ENCODE assay signal across 17 cellular contexts in the genomic region with DNA sequence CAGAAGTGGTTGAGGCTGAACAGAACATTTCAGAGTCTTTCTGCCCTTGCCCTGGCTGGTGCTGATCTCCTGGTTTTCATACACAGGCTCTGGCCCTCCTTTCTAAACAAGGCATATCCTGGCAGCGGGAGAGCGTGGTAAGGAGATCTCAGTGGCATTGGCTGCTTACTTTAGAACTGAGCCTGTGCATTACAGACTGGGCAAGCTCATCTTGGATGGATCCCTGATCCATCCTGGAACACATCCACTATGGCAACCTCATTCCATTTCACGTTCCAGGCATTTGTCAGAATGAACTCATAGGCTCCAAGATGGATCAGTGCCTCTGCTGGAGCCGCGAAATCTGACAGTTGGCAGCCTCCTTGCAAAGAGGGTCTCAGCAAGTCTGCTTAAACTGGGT.
DNase-seq lines count a peak whose midpoint lies in the region; ATAC-seq and TF ChIP-seq lines count a peak whose summit lies in the region.
"Had no signal": no experiment of that assay in that cellular context is flagged by ENCODE, and none has a peak within 500 bp of the region (broad histone marks: within the 10 kb centered on the region; RNA-seq: fewer than 3 reads in every experiment).

No MANE protein-coding gene starts in this region.

- H3F3A ChIP-seq in MM.1S (ENCODE audit: insufficient read depth, low read length), result no peaks in the 10 kb centered on the region

- DNase-seq in G401 (ENCODE audit: low spot score), result peak; percentile 89
- DNase-seq in SJCRH30, result peak; percentile 17 to 20
- peak; percentile 64 for DNase-seq in fibroblast of gingiva (ENCODE audit: low read depth)
- DNase-seq in activated CD8-positive, alpha-beta T cell treated with anti-CD3 and anti-CD28 coated beads for 36 hours, result no peak
- DNase-seq in MM.1S, result no peak
- DNase-seq in posterior cingulate gyrus, result no peak
- DNase-seq: CD8-positive, alpha-beta memory T cell; DMS79; NCI-H1694 treated with DMSO at 0.1 percent for 48 hours; NCI-H510A treated with DMSO at 0.1 percent for 48 hours; PC-9 had no signal

- no peaks in the 10 kb centered on the region for H3K79me2 ChIP-seq in MM.1S (ENCODE audit: low read length)

- H3K27me3 Mint-ChIP-seq in activated CD8-positive, alpha-beta T cell treated with anti-CD3 and anti-CD28 coated beads for 36 hours, result peaks cover 4% of the 10 kb centered on the region

- no peaks in the 10 kb centered on the region for H4K20me1 ChIP-seq in MM.1S (ENCODE audit: insufficient read depth, low read length)
- H4K20me1 ChIP-seq: BLaER1 treated with 17β-estradiol and CSF1 and Interleukin-3, amounts not matched to agents 10 nM and 100 nM had no signal

- POLR2A ChIA-PET in activated CD8-positive, alpha-beta T cell treated with anti-CD3 and anti-CD28 coated beads for 36 hours (lab: Charles Lee), result no interaction called here

- H3K4me3 ChIP-seq in SJCRH30, result no peak overlapping the region
- H3K4me3 ChIP-seq in skeletal muscle tissue (ENCODE audit: low read length in 3 of 3), result peak overlapping the region in 1 of 3 donors; percentile 52
- no peak overlapping the region for H3K4me3 ChIP-seq in MM.1S (ENCODE audit: low read length)
- H3K4me3 ChIP-seq: A549; BLaER1 treated with 17β-estradiol and CSF1 and Interleukin-3, amounts not matched to agents 10 nM and 100 nM; K562; PC-9; SJSA1 had no signal

- H3K9ac ChIP-seq in skeletal muscle tissue (ENCODE audit: low read depth in 1 of 3, low read length in 3 of 3) (peak overlapping the region in 1 of 3 donors; percentile 20), MM.1S (ENCODE audit: low read length) (no peak overlapping the region)
- H3K9ac ChIP-seq: BLaER1 treated with 17β-estradiol and CSF1 and Interleukin-3, amounts not matched to agents 10 nM and 100 nM had no signal

- no peak overlapping the region for H3K27ac Mint-ChIP-seq in activated CD8-positive, alpha-beta T cell treated with anti-CD3 and anti-CD28 coated beads for 36 hours

- H3K27me3 ChIP-seq in SJCRH30 (no peaks in the 10 kb centered on the region), skeletal muscle tissue (ENCODE audit: control insufficient read depth in 3 of 3, insufficient read depth in 3 of 3, low read length in 3 of 3) (peaks cover 0 to 3% (median 0%) of the 10 kb centered on the region in 3 donors), MM.1S (replicated peaks; ENCODE audit: insufficient read depth, low read length) (no peaks in the 10 kb centered on the region)
- H3K27me3 ChIP-seq: BLaER1 treated with 17β-estradiol and CSF1 and Interleukin-3, amounts not matched to agents 10 nM and 100 nM; SJSA1 had no signal

- H3K36me3 Mint-ChIP-seq in activated CD8-positive, alpha-beta T cell treated with anti-CD3 and anti-CD28 coated beads for 36 hours (ENCODE audit: low read depth), result no peaks in the 10 kb centered on the region
- H3K36me3 Mint-ChIP-seq: CD8-positive, alpha-beta memory T cell had no signal

- CTCF ChIA-PET in activated CD8-positive, alpha-beta T cell treated with anti-CD3 and anti-CD28 coated beads for 36 hours (lab: Charles Lee), result interaction anchor here (1.1 to 1.2 kb wide), 2 partner anchors 10 to 597 kb away, joined by 3 read pairs; no protein-coding TSS in a partner anchor

- H3K27ac ChIP-seq in SJCRH30 (peak overlapping the region; percentile 44), skeletal muscle tissue (ENCODE audit: low read depth, low read length) (peak overlapping the region; percentile 5), MM.1S (ENCODE audit: low read length) (no peak overlapping the region)
- H3K27ac ChIP-seq: A549; BLaER1 treated with 17β-estradiol and CSF1 and Interleukin-3, amounts not matched to agents 10 nM and 100 nM; PC-9; RWPE1; SJSA1 had no signal

- in situ Hi-C loops in G401 (cut with HindIII; ENCODE audit: low sequenced_read_pairs), result no loop called here

- no peak overlapping the region for H3K4me3 Mint-ChIP-seq in activated CD8-positive, alpha-beta T cell treated with anti-CD3 and anti-CD28 coated beads for 36 hours
- H3K4me3 Mint-ChIP-seq: CD8-positive, alpha-beta memory T cell had no signal

- H3K4me1 Mint-ChIP-seq in activated CD8-positive, alpha-beta T cell treated with anti-CD3 and anti-CD28 coated beads for 36 hours (ENCODE audit: low read depth), result no peaks in the 10 kb centered on the region
- H3K4me1 Mint-ChIP-seq: CD8-positive, alpha-beta memory T cell had no signal

- H2AFZ ChIP-seq in MM.1S (ENCODE audit: low read length), result no peak overlapping the region
- H2AFZ ChIP-seq: PC-9 had no signal

- H3K9me3 ChIP-seq in SJCRH30 (replicated peaks) (no peaks in the 10 kb centered on the region), skeletal muscle tissue (ENCODE audit: control insufficient read depth in 3 of 3, low read length in 3 of 3) (no peaks in the 10 kb centered on the region), MM.1S (replicated peaks; ENCODE audit: insufficient read depth, low read length) (no peaks in the 10 kb centered on the region)
- H3K9me3 ChIP-seq: A549; BLaER1 treated with 17β-estradiol and CSF1 and Interleukin-3, amounts not matched to agents 10 nM and 100 nM; SJSA1 had no signal

- H3K9me2 ChIP-seq in MM.1S (replicated peaks; ENCODE audit: insufficient read depth, low read length), result no peaks in the 10 kb centered on the region

- no peak overlapping the region for H3K4me2 ChIP-seq in MM.1S (ENCODE audit: low read depth, low read length)
- H3K4me2 ChIP-seq: A549, PC-9 had no signal

- no peak for ATAC-seq in activated CD8-positive, alpha-beta T cell treated with anti-CD3 and anti-CD28 coated beads for 36 hours
- ATAC-seq: A549, K562 had no signal

- intact Hi-C loops in activated CD8-positive, alpha-beta T cell treated with anti-CD3 and anti-CD28 coated beads for 36 hours (cut with micrococcal nuclease), result no loop called here
- intact Hi-C loops in posterior cingulate gyrus (cut with DNase I), result no loop called here

- TF ChIP-seq CTCF in activated CD8-positive, alpha-beta T cell treated with anti-CD3 and anti-CD28 coated beads for 36 hours (IDR thresholded peaks at IDR 0.05), result no peak
- no peak for TF ChIP-seq CTCF in MM.1S (IDR thresholded peaks at IDR 0.05; ENCODE audit: low read length)

- H3K9me3 Mint-ChIP-seq in activated CD8-positive, alpha-beta T cell treated with anti-CD3 and anti-CD28 coated beads for 36 hours, result no peaks in the 10 kb centered on the region
- H3K9me3 Mint-ChIP-seq: CD8-positive, alpha-beta memory T cell had no signal

- H3K4me1 ChIP-seq in SJCRH30 (peaks cover 18% of the 10 kb centered on the region), skeletal muscle tissue (ENCODE audit: control insufficient read depth in 3 of 3, insufficient read depth in 3 of 3, low read length in 3 of 3) (peaks cover 15 to 26% (median 25%) of the 10 kb centered on the region in 3 donors), MM.1S (ENCODE audit: low read length) (no peaks in the 10 kb centered on the region)
- H3K4me1 ChIP-seq: SJSA1 had no signal

- no peaks in the 10 kb centered on the region for H3K36me3 ChIP-seq in SJCRH30
- H3K36me3 ChIP-seq in skeletal muscle tissue (ENCODE audit: control insufficient read depth in 3 of 3, insufficient read depth in 3 of 3, low read length in 3 of 3), result no peaks in the 10 kb centered on the region
- no peaks in the 10 kb centered on the region for H3K36me3 ChIP-seq in MM.1S (replicated peaks; ENCODE audit: insufficient read depth, low read length)
- H3K36me3 ChIP-seq: BLaER1 treated with 17β-estradiol and CSF1 and Interleukin-3, amounts not matched to agents 10 nM and 100 nM; SJSA1 had no signal

Comparison
In these comparisons a context has a peak if more than half of its experiments do, and no peak if none do; other contexts are left out.
1. DNase-seq: peak in G401 (single experiment), SJCRH30 (2 of 2) and fibroblast of gingiva (single experiment); none in activated CD8-positive, alpha-beta T cell treated with anti-CD3 and anti-CD28 coated beads for 36 hours (single experiment), MM.1S (single experiment) and posterior cingulate gyrus (0 of 10).